ENCODE assay signal across 15 cellular contexts in genomic region chr7:47586925-47587324, GRCh38. TPM values are rescaled to one million over a fixed set of nuclear protein-coding genes. Genes with fewer than 3 reads are reported as not detected.
DNase-seq lines count a peak whose midpoint lies in the region; ATAC-seq, FAIRE-seq and TF ChIP-seq lines count a peak whose summit lies in the region.
"Had no signal": no experiment of that assay in that cellular context is flagged by ENCODE, and none has a peak within 500 bp of the region (broad histone marks: within the 10 kb centered on the region; RNA-seq: fewer than 3 reads in every experiment).

No MANE protein-coding gene starts in this region.

- H3K4me1 ChIP-seq in A549 (peaks cover 77% of the 10 kb centered on the region), mucosa of descending colon (ENCODE audit: low read depth) (peaks cover 21% of the 10 kb centered on the region), uterus (peaks cover 0 to 7% of the 10 kb centered on the region in 2 donors)

- H3K36me3 Mint-ChIP-seq in chondrocyte (ENCODE audit: low read depth), result no peaks in the 10 kb centered on the region
- H3K36me3 Mint-ChIP-seq: activated naive CD8-positive, alpha-beta T cell treated with anti-CD3 and anti-CD28 coated beads, Interleukin-2, amount 10 ng/mL, durations not matched to agents 7 days and 5 days; T-cell had no signal

- H3K9me3 ChIP-seq in A549 (0 out of 3 replicates have a peak, but pooled peaks cover 4% of the 10 kb centered on the region), mucosa of descending colon (no peaks in the 10 kb centered on the region), uterus (no peaks in the 10 kb centered on the region)
- H3K9me3 ChIP-seq: Peyer's patch had no signal

- no peak for ATAC-seq in A549
- no peak for ATAC-seq in HG03280 (IDR thresholded peaks at IDR 0.05; ENCODE audit: unreplicated experiment)
- no peak for ATAC-seq in mucosa of descending colon
- ATAC-seq: activated CD8-positive, alpha-beta T cell treated with anti-CD3 and anti-CD28 coated beads, Interleukin-2, amount 10 ng/mL, durations not matched to agents 7 days and 5 days; effector memory CD8-positive, alpha-beta T cell; T-cell had no signal

- TF ChIP-seq CTCF in A549 (IDR thresholded peaks at IDR 0.05) (no peak), chondrocyte (IDR thresholded peaks at IDR 0.05) (no peak), mucosa of descending colon (IDR thresholded peaks at IDR 0.05) (no peak), uterus (IDR thresholded peaks at IDR 0.05) (no peak)

- POLR2A ChIA-PET in A549 (lab: Yijun Ruan, JAX), result interaction anchor here (0.8 to 1.9 kb wide), 4 partner anchors 8 to 49 kb away, joined by 3 to 8 read pairs (median 7); no protein-coding TSS in a partner anchor

- 46% methylated on average over 3 of the region's 3 CpGs for WGBS in A549 (ENCODE audit: missing lambda C conversion rate)

- intact Hi-C loops in mucosa of descending colon (cut with DNase I, micrococcal nuclease) (no loop called here), uterus (cut with DNase I; ENCODE audit: low total_unique reads) (no loop called here)

- H3K27me3 Mint-ChIP-seq in chondrocyte (ENCODE audit: low read depth), result no peaks in the 10 kb centered on the region

- H3K9me3 Mint-ChIP-seq in chondrocyte (ENCODE audit: low read depth), result no peaks in the 10 kb centered on the region

- H3K27ac Mint-ChIP-seq in chondrocyte (ENCODE audit: unreplicated experiment), result peak overlapping the region; percentile 30
- H3K27ac Mint-ChIP-seq: activated CD8-positive, alpha-beta T cell treated with anti-CD3 and anti-CD28 coated beads, Interleukin-2, amount 10 ng/mL, durations not matched to agents 7 days and 5 days; activated naive CD8-positive, alpha-beta T cell treated with anti-CD3 and anti-CD28 coated beads, Interleukin-2, amount 10 ng/mL, durations not matched to agents 7 days and 5 days; effector memory CD8-positive, alpha-beta T cell; T-cell had no signal

- peaks cover 78% of the 10 kb centered on the region for H3K4me1 Mint-ChIP-seq in chondrocyte (ENCODE audit: low read depth)
- H3K4me1 Mint-ChIP-seq: activated naive CD8-positive, alpha-beta T cell treated with anti-CD3 and anti-CD28 coated beads, Interleukin-2, amount 10 ng/mL, durations not matched to agents 7 days and 5 days; T-cell had no signal

- CTCF ChIA-PET in A549 (lab: Yijun Ruan, JAX), result interaction anchor here (0.7 to 2.0 kb wide), 5 partner anchors 8 to 232 kb away, joined by 3 to 7 read pairs (median 3); no protein-coding TSS in a partner anchor

- H3K36me3 ChIP-seq in mucosa of descending colon (ENCODE audit: low read depth), result no peaks in the 10 kb centered on the region
- no peaks in the 10 kb centered on the region for H3K36me3 ChIP-seq in uterus
- H3K36me3 ChIP-seq: cardiac muscle cell, Peyer's patch had no signal

- H3K4me2 ChIP-seq in A549, result peak overlapping the region; percentile 64

- FAIRE-seq in A549 (lab: Jason Lieb, UNC), result no peak

- TF ChIP-seq EP300 in A549 (IDR thresholded peaks at IDR 0.05), result no peak

- DNase-seq in A549 (ENCODE audit: low read depth in 1 of 2, low spot score in 1 of 2), result peak in 1 of 2 experiments; percentile 75
- peak; percentile 78 for DNase-seq in DMS 273 (lab: John Stamatoyannopoulos, UW; ENCODE audit: unreplicated experiment)
- DNase-seq in NCI-H69 (lab: John Stamatoyannopoulos, UW), result peak; percentile 97
- DNase-seq in chondrocyte (ENCODE audit: low spot score), result no peak
- DNase-seq in D341Med (ENCODE audit: low spot score), result no peak
- no peak for DNase-seq in mucosa of descending colon
- DNase-seq in uterus, result no peak
- DNase-seq: activated CD8-positive, alpha-beta T cell treated with anti-CD3 and anti-CD28 coated beads, Interleukin-2, amount 10 ng/mL, durations not matched to agents 7 days and 5 days; activated naive CD8-positive, alpha-beta T cell treated with anti-CD3 and anti-CD28 coated beads, Interleukin-2, amount 10 ng/mL, durations not matched to agents 7 days and 5 days; effector memory CD8-positive, alpha-beta T cell; Peyer's patch; T-cell had no signal

- TF ChIP-seq POLR2A in A549 (IDR thresholded peaks at IDR 0.05; ENCODE audit: low read length), result no peak
- no peak for TF ChIP-seq POLR2A in uterus (IDR thresholded peaks at IDR 0.05)

- H3K4me3 ChIP-seq in A549 (no peak overlapping the region), mucosa of descending colon (no peak overlapping the region), uterus (no peak overlapping the region)
- H3K4me3 ChIP-seq: cardiac muscle cell, Peyer's patch had no signal

- H3K27me3 ChIP-seq in uterus, result no peaks in the 10 kb centered on the region
- H3K27me3 ChIP-seq: Peyer's patch had no signal

- H3K27ac ChIP-seq in A549 (peak overlapping the region; percentile 99), uterus (no peak overlapping the region)
- H3K27ac ChIP-seq: cardiac muscle cell, parathyroid adenoma, Peyer's patch had no signal

- no peak overlapping the region for H3K4me3 Mint-ChIP-seq in chondrocyte (ENCODE audit: unreplicated experiment)
- H3K4me3 Mint-ChIP-seq: activated CD8-positive, alpha-beta T cell treated with anti-CD3 and anti-CD28 coated beads, Interleukin-2, amount 10 ng/mL, durations not matched to agents 7 days and 5 days; activated naive CD8-positive, alpha-beta T cell treated with anti-CD3 and anti-CD28 coated beads, Interleukin-2, amount 10 ng/mL, durations not matched to agents 7 days and 5 days; effector memory CD8-positive, alpha-beta T cell; T-cell had no signal

- TF ChIP-seq RAD21 in A549 (conservative IDR thresholded peaks at IDR 0.05 in 1 of 2, IDR thresholded peaks at IDR 0.05 in 1 of 2), result no peak; a peak in 1 of 5 replicates

TF ChIP-seq in A549, 52 proteins besides CTCF, POLR2A, EP300 and RAD21:
- TF ChIP-seq TP53 (CRISPR knock-in tag; IDR thresholded peaks at IDR 0.05) (no peak), MAX (IDR thresholded peaks at IDR 0.05) (peak; percentile 73), EHF (CRISPR knock-in tag; IDR thresholded peaks at IDR 0.05) (0 out of 2 replicates have a peak, but pooled peaks have one; percentile 80), NPAS2 (CRISPR knock-in tag; IDR thresholded peaks at IDR 0.05; ENCODE audit: borderline replicate concordance) (no peak), JUNB (IDR thresholded peaks at IDR 0.05) (no peak), NFE2L2 (conservative IDR thresholded peaks at IDR 0.05; ENCODE audit: low read length) (no peak), FOSB (CRISPR knock-in tag; IDR thresholded peaks at IDR 0.05) (0 out of 2 replicates have a peak, but pooled peaks have one; percentile 7), CHD2 (IDR thresholded peaks at IDR 0.05; ENCODE audit: low read length, partially characterized antibody) (no peak), GATA3 (IDR thresholded peaks at IDR 0.05; ENCODE audit: borderline replicate concordance) (no peak), HOXB13 (CRISPR knock-in tag; IDR thresholded peaks at IDR 0.05; ENCODE audit: low read depth) (peak; percentile 79; the same call in 1 of the 2 replicates), MYC (IDR thresholded peaks at IDR 0.05; ENCODE audit: borderline replicate concordance, low read length) (no peak), FOSL2 (IDR thresholded peaks at IDR 0.05) (no peak), FOSL2 (CRISPR knock-in tag; IDR thresholded peaks at IDR 0.05) (no peak), RARB (CRISPR knock-in tag; IDR thresholded peaks at IDR 0.05) (no peak), ZNF302 (CRISPR knock-in tag; IDR thresholded peaks at IDR 0.05) (peak; percentile 82; the same call in 1 of the 2 replicates), ATOH8 (CRISPR knock-in tag; IDR thresholded peaks at IDR 0.05; ENCODE audit: low read depth) (peak; percentile 9; the same call in 1 of the 2 replicates), E2F6 (IDR thresholded peaks at IDR 0.05; ENCODE audit: borderline replicate concordance, low read depth) (peak; percentile 91), MAFK (IDR thresholded peaks at IDR 0.05; ENCODE audit: partially characterized antibody) (no peak), SREBF2 (IDR thresholded peaks at IDR 0.05) (no peak)

RNA-seq across cellular contexts. Expression of gene TNS3, which starts 5.0 kb away (rescaled TPM):
- polyA plus RNA-seq in A549 (2011; rRNA removed) (134 and 137 TPM in 2 replicates), A549 (2017; fragmentation: RNase III; extraction: RNeasy Plus Mini Kit Qiagen cat#74134 plus additional on column Dnase treatment) (107 to 122 TPM (median 107 TPM) in 3 replicates)
- 80.9 and 113 TPM in 2 replicates for polyA plus RNA-seq in A549 (2012; cell fraction: cytosol; rRNA removed)
- 217 and 283 TPM in 2 replicates for polyA plus RNA-seq in A549 (2012; cell fraction: nucleus; rRNA removed)
- 438 and 510 TPM in 2 replicates for polyA minus RNA-seq in A549 (2011; rRNA and poly(A)+ RNA removed)
- total RNA-seq in chondrocyte (320 to 433 TPM (median 426 TPM) in 3 replicates), mucosa of descending colon (10 to 100 TPM; 69.1 to 98.9 (median 69.9) TPM), uterus (100 to 1,000 TPM in 1 of 4 donors, 10 to 100 TPM in 3; 27.2 to 110 (median 47.5) TPM)
- total RNA-seq: activated CD8-positive, alpha-beta T cell treated with anti-CD3 and anti-CD28 coated beads, Interleukin-2, amount 10 ng/mL, durations not matched to agents 7 days and 5 days had no signal

Comparison
In these comparisons a context has a peak if more than half of its experiments do, and no peak if none do; other contexts are left out.
1. DNase-seq: peak in DMS 273 (single experiment) and NCI-H69 (single experiment); none in chondrocyte (single experiment), D341Med (single experiment), mucosa of descending colon (0 of 3) and uterus (0 of 2).
2. H3K27ac ChIP-seq: peak in A549 (2 of 2); none in uterus (0 of 2).